In the genomic region with DNA sequence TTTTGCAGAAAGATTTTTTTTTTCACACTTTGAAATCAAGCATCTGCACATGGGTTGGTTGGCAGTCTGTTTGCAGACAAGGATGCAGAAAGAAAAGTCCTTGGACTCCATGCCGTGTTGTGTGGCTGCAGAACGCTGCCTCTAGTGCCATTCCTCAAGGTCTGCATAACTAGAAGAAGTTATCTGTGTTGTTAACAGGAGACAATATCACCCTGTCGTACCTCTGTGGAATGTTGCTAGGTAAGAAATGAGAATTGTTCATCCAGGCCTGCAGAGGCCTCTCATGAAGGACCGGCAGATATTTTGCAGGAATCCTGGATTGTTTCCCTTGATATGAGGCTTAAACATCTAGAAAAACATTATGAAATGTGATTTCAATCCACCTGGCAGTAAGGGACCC, we compare ENCODE assay signal across 29 cellular contexts. TPM values are rescaled to one million over a fixed set of nuclear protein-coding genes. Genes with fewer than 3 reads are reported as not detected.
DNase-seq lines count a peak whose midpoint lies in the region; ATAC-seq and TF ChIP-seq lines count a peak whose summit lies in the region.
"Had no signal": no experiment of that assay in that cellular context is flagged by ENCODE, and none has a peak within 500 bp of the region (broad histone marks: within the 10 kb centered on the region; RNA-seq: fewer than 3 reads in every experiment).

No MANE protein-coding gene starts in this region.

- no peak overlapping the region for H3K18ac ChIP-seq in mesenchymal stem cell (ENCODE audit: low read depth in 1 of 2, low read length in 2 of 2)

- H4K8ac ChIP-seq in mesenchymal stem cell (ENCODE audit: low read length), result no peak overlapping the region

- H3K14ac ChIP-seq in mesenchymal stem cell (ENCODE audit: low read length in 2 of 2), result no peak overlapping the region

- H3K9me3 ChIP-seq in PC-3 (ENCODE audit: low read length) (no peaks in the 10 kb centered on the region), esophagus (ENCODE audit: control insufficient read depth in 2 of 2, insufficient read depth in 1 of 2, low read depth in 1 of 2, low read length in 1 of 2) (no peaks in the 10 kb centered on the region), mesenchymal stem cell (ENCODE audit: control insufficient read depth, low read length) (no peaks in the 10 kb centered on the region), transverse colon (no peaks in the 10 kb centered on the region), right cardiac atrium (ENCODE audit: control insufficient read depth, low read length) (no peaks in the 10 kb centered on the region)
- H3K9me3 ChIP-seq: ascending aorta, BLaER1, esophagus muscularis mucosa, heart right ventricle, pancreas, SJCRH30, tibial artery had no signal

- intact Hi-C loops in PC-3 (cut with micrococcal nuclease), result loop anchor here (2.0 kb wide), 1 partner anchor 58 kb away; a partner anchor contains a TSS
- intact Hi-C loops in transverse colon (cut with DNase I; ENCODE audit: low total_unique reads), result no loop called here
- intact Hi-C loops in right cardiac atrium (cut with DNase I), result no loop called here

- H2AFZ ChIP-seq in PC-3 (ENCODE audit: low read length) (peak overlapping the region; percentile 66; the same call in 1 of the 2 replicates), mesenchymal stem cell (ENCODE audit: low read depth, low read length) (no peak overlapping the region)

- peak overlapping the region; percentile 85 for H2BK15ac ChIP-seq in mesenchymal stem cell (ENCODE audit: low read depth, poor library complexity, severe bottlenecking)

- H3K27me3 ChIP-seq in PC-3 (ENCODE audit: low read length), result no peaks in the 10 kb centered on the region
- H3K27me3 ChIP-seq in esophagus (ENCODE audit: control insufficient read depth in 1 of 2, insufficient read depth in 2 of 2, low read length in 2 of 2), result no peaks in the 10 kb centered on the region
- H3K27me3 ChIP-seq in mesenchymal stem cell (ENCODE audit: control insufficient read depth in 1 of 2, insufficient read depth in 1 of 2, low read length in 2 of 2), result peaks cover 0 to 4% of the 10 kb centered on the region in 2 experiments
- H3K27me3 ChIP-seq in transverse colon, result no peaks in the 10 kb centered on the region
- H3K27me3 ChIP-seq in right cardiac atrium (ENCODE audit: control insufficient read depth, insufficient read depth), result no peaks in the 10 kb centered on the region
- H3K27me3 ChIP-seq: ascending aorta, BLaER1, esophagus muscularis mucosa, heart right ventricle, pancreas, SJCRH30 had no signal

- no peak overlapping the region for H2AK5ac ChIP-seq in mesenchymal stem cell (ENCODE audit: low read length, severe bottlenecking)

- POLR2A ChIA-PET in PC-3 (lab: Charles Lee; ENCODE audit: unreplicated experiment), result no interaction called here

- no peak for TF ChIP-seq POLR2A in transverse colon (IDR thresholded peaks at IDR 0.05)

- no peak overlapping the region for H2BK120ac ChIP-seq in mesenchymal stem cell (ENCODE audit: low read depth, low read length)

- in situ Hi-C loops in transverse colon (cut with MboI; ENCODE audit: low pct_ligation_motif_present in 1 of 4, low pct_unique_long_range_greater_than_20kb in 1 of 4, low sequenced_read_pairs in 3 of 4), result no loop called here

- H3K4me3 ChIP-seq in PC-3 (ENCODE audit: low read length) (no peak overlapping the region), esophagus (ENCODE audit: low read depth in 1 of 2, low read length in 2 of 2) (no peak overlapping the region), mesenchymal stem cell (ENCODE audit: insufficient read depth in 1 of 2, low read depth in 1 of 2, low read length in 2 of 2) (no peak overlapping the region), transverse colon (no peak overlapping the region), right cardiac atrium (ENCODE audit: low read length) (no peak overlapping the region)
- H3K4me3 ChIP-seq: ascending aorta, BLaER1, coronary artery, esophagus muscularis mucosa, heart right ventricle, pancreas, SJCRH30, skin epidermis, tibial artery had no signal

- no peak overlapping the region for H3K23ac ChIP-seq in mesenchymal stem cell (ENCODE audit: low read length in 2 of 2)

- H2BK5ac ChIP-seq in mesenchymal stem cell (ENCODE audit: low read depth, low read length, poor library complexity, severe bottlenecking), result no peak overlapping the region

- H4K20me1 ChIP-seq in PC-3 (ENCODE audit: low read length), result no peaks in the 10 kb centered on the region
- H4K20me1 ChIP-seq: BLaER1 had no signal

- no peak overlapping the region for H3K4ac ChIP-seq in mesenchymal stem cell (ENCODE audit: low read depth in 1 of 2, low read length in 2 of 2)

- no peaks in the 10 kb centered on the region for H3K79me1 ChIP-seq in mesenchymal stem cell (replicated peaks; ENCODE audit: low read length, poor library complexity, severe bottlenecking)

- no peak overlapping the region for H4K91ac ChIP-seq in mesenchymal stem cell (ENCODE audit: low read length)

- WGBS in esophagus, 2 donors, result 37 to 39% methylated on average over 4 of the region's 4 CpGs
- WGBS in mesenchymal stem cell, result 89% methylated on average over 3 of the region's 4 CpGs
- 60 to 69% methylated on average over 1 to 4 of the region's 4 CpGs for WGBS in transverse colon (ENCODE audit: low coverage in 1 of 2), 2 donors
- WGBS in right cardiac atrium, result 64% methylated on average over 4 of the region's 4 CpGs

- TF ChIP-seq CTCF in PC-3 (conservative IDR thresholded peaks at IDR 0.05; ENCODE audit: low read depth, low read length), result 0 out of 2 replicates have a peak, but pooled peaks have one; percentile 28
- TF ChIP-seq CTCF in transverse colon (IDR thresholded peaks at IDR 0.05), result no peak

- peak; percentile 52 for DNase-seq in PC-3
- DNase-seq in mesenchymal stem cell, result no peak
- DNase-seq in transverse colon, result no peak
- no peak for DNase-seq in right cardiac atrium
- no peak for DNase-seq in COR-L47 (lab: John Stamatoyannopoulos, UW)
- DNase-seq in NCI-H69 (lab: John Stamatoyannopoulos, UW), result no peak
- DNase-seq in activated T-cell treated with anti-CD3 and anti-CD28 coated beads, Interleukin-2, amount 50 U/mL, for 1 hour, result no peak
- DNase-seq: activated B cell treated with CpG ODN at 0.5 μM for 24 hours; activated CD4-positive, alpha-beta T cell treated with anti-CD3 and anti-CD28 coated beads, Interleukin-2, amount 10 ng/mL, durations not matched to agents 7 days and 5 days; activated T-cell treated with anti-CD3 and anti-CD28 coated beads, Interleukin-2, amount 50 U/mL, for 48 hours; DMS79 treated with DMSO at 0.1 percent for 48 hours; effector CD8-positive, alpha-beta T cell; GDM1; heart right ventricle; IMR-90; NCI-H1048; NCI-H2107; pancreas; retina; SJCRH30; T1000; tibial artery had no signal

- TF ChIP-seq EP300 in transverse colon (IDR thresholded peaks at IDR 0.05; ENCODE audit: low read depth), result no peak

- CTCF ChIA-PET in PC-3 (lab: Charles Lee), result interaction anchor here (0.9 to 1.0 kb wide), 2 partner anchors 36 to 52 kb away, joined by 3 read pairs; no protein-coding TSS in a partner anchor

- H3K4me2 ChIP-seq in PC-3 (ENCODE audit: low read length), result peak overlapping the region; percentile 64
- H3K4me2 ChIP-seq in mesenchymal stem cell (ENCODE audit: low read length, poor library complexity, severe bottlenecking), result no peak overlapping the region
- H3K4me2 ChIP-seq: BLaER1 had no signal

- no peaks in the 10 kb centered on the region for H3K9me2 ChIP-seq in PC-3 (replicated peaks; ENCODE audit: low read length)

- H3K4me1 ChIP-seq in PC-3 (ENCODE audit: insufficient read depth, low read length), result peaks cover 49% of the 10 kb centered on the region
- peaks cover 2 to 4% of the 10 kb centered on the region in 2 donors for H3K4me1 ChIP-seq in esophagus (ENCODE audit: control insufficient read depth in 2 of 2, insufficient read depth in 2 of 2, low read length in 1 of 2)
- H3K4me1 ChIP-seq in mesenchymal stem cell (ENCODE audit: control insufficient read depth, insufficient read depth, low read depth, low read length), result no peaks in the 10 kb centered on the region
- peaks cover 0 to 36% (median 16%) of the 10 kb centered on the region in 4 donors for H3K4me1 ChIP-seq in transverse colon
- no peaks in the 10 kb centered on the region for H3K4me1 ChIP-seq in right cardiac atrium (ENCODE audit: control insufficient read depth, insufficient read depth, low read length)
- H3K4me1 ChIP-seq: BLaER1, pancreas had no signal

- H3K27ac ChIP-seq in PC-3 (ENCODE audit: low read length), result peak overlapping the region; percentile 94
- peak overlapping the region; percentile 80 to 81 for H3K27ac ChIP-seq in esophagus (ENCODE audit: low read depth in 2 of 2, low read length in 1 of 2)
- no peak overlapping the region for H3K27ac ChIP-seq in mesenchymal stem cell (ENCODE audit: low read length, poor library complexity, severe bottlenecking)
- H3K27ac ChIP-seq in transverse colon, result peak overlapping the region; percentile 54 to 68 (median 64)
- H3K27ac ChIP-seq in right cardiac atrium (ENCODE audit: low read length), result no peak overlapping the region
- H3K27ac ChIP-seq: ascending aorta, BLaER1, coronary artery, esophagus muscularis mucosa, heart right ventricle, pancreas, SJCRH30, tibial artery had no signal

- H3K79me2 ChIP-seq in PC-3 (ENCODE audit: low read length), result no peaks in the 10 kb centered on the region

- no peaks in the 10 kb centered on the region for H3K36me3 ChIP-seq in PC-3 (ENCODE audit: low read depth, low read length)
- no peaks in the 10 kb centered on the region for H3K36me3 ChIP-seq in esophagus (ENCODE audit: control insufficient read depth in 2 of 2, insufficient read depth in 2 of 2, low read length in 1 of 2)
- H3K36me3 ChIP-seq in mesenchymal stem cell (ENCODE audit: control insufficient read depth in 1 of 2, insufficient read depth in 2 of 2, low read depth in 1 of 2, low read length in 2 of 2), result no peaks in the 10 kb centered on the region
- H3K36me3 ChIP-seq in transverse colon, result no peaks in the 10 kb centered on the region
- H3K36me3 ChIP-seq: ascending aorta, BLaER1, esophagus muscularis mucosa, heart right ventricle, pancreas, SJCRH30, tibial artery had no signal

- BruUV-seq in PC-3 (replicated peaks; lab: Mats Ljungman, UMichigan), result TSS peak; percentile 46

- ATAC-seq in PC-3, result peak; percentile 49
- no peak for ATAC-seq in right cardiac atrium
- ATAC-seq: HCT116, heart right ventricle had no signal

- peak overlapping the region; percentile 64 for H3K9ac ChIP-seq in PC-3 (ENCODE audit: low read length)
- no peak overlapping the region for H3K9ac ChIP-seq in mesenchymal stem cell (ENCODE audit: low read length)
- H3K9ac ChIP-seq: BLaER1 had no signal

- no peaks in the 10 kb centered on the region for H3F3A ChIP-seq in PC-3 (ENCODE audit: low read length, unreplicated experiment)

- no peak overlapping the region for H2BK12ac ChIP-seq in mesenchymal stem cell (ENCODE audit: low read length in 2 of 2)

RNA-seq across cellular contexts. Expression of a gene that starts 58.5 kb away (rescaled TPM):
- total RNA-seq in PC-3 (2014; rRNA removed) (208 and 250 TPM in 2 replicates), transverse colon (100 to 1,000 TPM in 3 of 4 donors, 10 to 100 TPM in 1; 16.9 to 146 (median 117) TPM), right cardiac atrium (10 to 100 TPM; 10.4 to 18.9 (median 15.1) TPM)
- polyA plus RNA-seq in esophagus (1 to 10 TPM; 2.6 to 3.4 TPM), right cardiac atrium (16.7 TPM)
- polyA plus RNA-seq in mesenchymal stem cell (2013, experiment 1 of 2), result 10.3 TPM
- 9.9 TPM for polyA plus RNA-seq in mesenchymal stem cell (2013, experiment 2 of 2)
- total RNA-seq: activated B cell treated with CpG ODN at 0.5 μM for 24 hours had no signal

Comparison
In these comparisons a context has a peak if more than half of its experiments do, and no peak if none do; other contexts are left out.
1. H3K27ac ChIP-seq: peak in PC-3 (single experiment), esophagus (2 of 2) and transverse colon (4 of 4); none in mesenchymal stem cell (single experiment) and right cardiac atrium (single experiment).